ENCODE assay signal across 1 cellular context in the genomic region with DNA sequence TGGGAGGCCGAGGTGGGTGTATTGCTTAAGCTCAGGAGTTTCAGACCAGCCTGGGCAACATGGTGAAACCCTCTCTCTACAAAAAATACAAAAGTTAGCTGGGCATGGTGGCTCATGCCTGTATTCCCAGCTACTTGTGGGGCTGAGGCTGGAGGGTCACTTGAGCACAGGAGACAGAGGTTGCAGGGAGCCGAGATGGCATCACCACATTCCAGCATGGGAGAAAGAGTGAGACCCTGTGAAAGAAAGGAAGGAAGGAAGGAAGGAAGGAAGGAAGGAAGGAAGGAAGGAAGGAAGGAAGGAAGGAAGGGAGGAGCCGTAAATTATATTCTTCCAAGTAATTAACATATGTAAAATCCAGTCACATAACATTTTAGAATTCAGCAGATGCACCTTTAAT. TPM values are rescaled to one million over a fixed set of nuclear protein-coding genes. Genes with fewer than 3 reads are reported as not detected.
"Had no signal": no experiment of that assay in that cellular context is flagged by ENCODE, and none has a peak within 500 bp of the region (broad histone marks: within the 10 kb centered on the region; RNA-seq: fewer than 3 reads in every experiment).

No MANE protein-coding gene starts in this region.

RNA-seq across cellular contexts. Expression of gene SPATA6L, which starts 10.1 kb away (rescaled TPM):
- total RNA-seq: activated CD4-positive, alpha-beta T cell treated with anti-CD3 and anti-CD28 coated beads, Interleukin-2, amount 10 ng/mL, durations not matched to agents 24 days and 14 days had no signal
